In the genomic region with DNA sequence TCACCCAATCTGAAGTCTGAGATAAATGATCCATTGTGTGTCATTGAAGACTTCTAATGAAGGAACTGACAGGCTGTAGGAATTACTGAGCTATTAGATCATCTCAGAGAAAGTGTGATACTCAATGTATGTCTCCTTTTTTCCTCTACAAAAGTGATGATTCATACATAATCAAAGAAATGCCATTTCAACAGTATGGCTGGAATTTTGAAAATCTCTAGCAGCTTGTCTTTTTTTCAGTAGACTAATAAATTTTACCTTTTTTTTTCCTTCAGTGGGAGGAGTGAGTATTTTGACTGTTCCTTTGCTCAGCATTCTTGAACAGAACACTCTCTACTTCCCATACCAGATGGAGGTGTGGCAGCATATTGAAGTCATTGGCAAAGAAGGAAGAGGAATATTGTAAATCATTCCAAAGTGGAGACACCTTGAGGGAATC, we compare ENCODE assay signal across 13 cellular contexts.
A peak's percentile ranks its signal among the peaks of the same experiment; 100 is the strongest.
DNase-seq lines count a peak whose midpoint lies in the region; TF ChIP-seq lines count a peak whose summit lies in the region.
"Had no signal": no experiment of that assay in that cellular context is flagged by ENCODE, and none has a peak within 500 bp of the region (broad histone marks: within the 10 kb centered on the region; RNA-seq: fewer than 3 reads in every experiment).

No MANE protein-coding gene starts in this region.

- TF ChIP-seq CTCF in nephron (IDR thresholded peaks at IDR 0.05; ENCODE audit: unreplicated experiment in 3 of 3), result no peak

- peak; percentile 8 for DNase-seq in AG08396 (ENCODE audit: low spot score)
- peak; percentile 26 for DNase-seq in dedifferentiated amniotic fluid mesenchymal stem cell (ENCODE audit: extremely low spot score)
- DNase-seq in medulla oblongata (ENCODE audit: extremely low spot score), result no peak
- DNase-seq in activated CD4-positive, alpha-beta T cell treated with anti-CD3 and anti-CD28 coated beads, Interleukin-2, amount 50 U/mL, for 48 hours, result no peak
- no peak for DNase-seq in stimulated activated CD4-positive, alpha-beta T cell treated with anti-CD3 and anti-CD28 coated beads, Interleukin-4, amount 100 ng/mL, for 4 hours
- no peak for DNase-seq in activated effector memory CD4-positive, alpha-beta T cell treated with anti-CD3 and anti-CD28 coated beads, Interleukin-2, amount 50 U/mL, for 16 hours
- DNase-seq: activated T-cell treated with anti-CD3 and anti-CD28 coated beads, Interleukin-2, amount 50 U/mL, for 48 hours; GF-D8; islet precursor cell; NCI-H82 had no signal

- H3K27me3 Mint-ChIP-seq in nephron (ENCODE audit: low read depth), result no peaks in the 10 kb centered on the region
- H3K27me3 Mint-ChIP-seq: natural killer cell treated with Interleukin-12 subunit alpha and Interleukin-12 subunit beta and Interleukin-15 and Interleukin-18, amount 100 ng/mL, for 72 hours had no signal

- no peak overlapping the region for H3K4me3 Mint-ChIP-seq in nephron
- H3K4me3 Mint-ChIP-seq: natural killer cell treated with Interleukin-12 subunit alpha and Interleukin-12 subunit beta and Interleukin-15 and Interleukin-18, amount 100 ng/mL, for 72 hours had no signal

- TF ChIP-seq RAD21 in Ishikawa (IDR thresholded peaks at IDR 0.05; ENCODE audit: low read depth), result no peak

- TF ChIP-seq EP300 in Ishikawa (IDR thresholded peaks at IDR 0.05; ENCODE audit: borderline replicate concordance), result peak; percentile 81

- peaks cover 10% of the 10 kb centered on the region for H3K9me3 Mint-ChIP-seq in nephron

- H3K27ac Mint-ChIP-seq in nephron, result peak overlapping the region in 2 of 3 experiments; percentile 9 to 69
- H3K27ac Mint-ChIP-seq: natural killer cell treated with Interleukin-12 subunit alpha and Interleukin-12 subunit beta and Interleukin-15 and Interleukin-18, amount 100 ng/mL, for 72 hours had no signal

- peaks cover 6% of the 10 kb centered on the region for H3K4me1 Mint-ChIP-seq in nephron

- H3K36me3 Mint-ChIP-seq in nephron (ENCODE audit: low read depth), result no peaks in the 10 kb centered on the region

TF ChIP-seq in Ishikawa, 13 proteins besides CTCF, POLR2A, EP300 and RAD21:
- TF ChIP-seq FOXM1 (IDR thresholded peaks at IDR 0.05; ENCODE audit: borderline replicate concordance, low read depth) (peak; percentile 81; the same call in 1 of the 2 replicates), TEAD4 (IDR thresholded peaks at IDR 0.05) (peak; percentile 93), TCF12 (IDR thresholded peaks at IDR 0.05; ENCODE audit: low read depth) (peak; percentile 80), EGR1 (IDR thresholded peaks at IDR 0.05) (no peak), NFIC (IDR thresholded peaks at IDR 0.05) (peak; percentile 46)
- TF ChIP-seq, protein P1, sequence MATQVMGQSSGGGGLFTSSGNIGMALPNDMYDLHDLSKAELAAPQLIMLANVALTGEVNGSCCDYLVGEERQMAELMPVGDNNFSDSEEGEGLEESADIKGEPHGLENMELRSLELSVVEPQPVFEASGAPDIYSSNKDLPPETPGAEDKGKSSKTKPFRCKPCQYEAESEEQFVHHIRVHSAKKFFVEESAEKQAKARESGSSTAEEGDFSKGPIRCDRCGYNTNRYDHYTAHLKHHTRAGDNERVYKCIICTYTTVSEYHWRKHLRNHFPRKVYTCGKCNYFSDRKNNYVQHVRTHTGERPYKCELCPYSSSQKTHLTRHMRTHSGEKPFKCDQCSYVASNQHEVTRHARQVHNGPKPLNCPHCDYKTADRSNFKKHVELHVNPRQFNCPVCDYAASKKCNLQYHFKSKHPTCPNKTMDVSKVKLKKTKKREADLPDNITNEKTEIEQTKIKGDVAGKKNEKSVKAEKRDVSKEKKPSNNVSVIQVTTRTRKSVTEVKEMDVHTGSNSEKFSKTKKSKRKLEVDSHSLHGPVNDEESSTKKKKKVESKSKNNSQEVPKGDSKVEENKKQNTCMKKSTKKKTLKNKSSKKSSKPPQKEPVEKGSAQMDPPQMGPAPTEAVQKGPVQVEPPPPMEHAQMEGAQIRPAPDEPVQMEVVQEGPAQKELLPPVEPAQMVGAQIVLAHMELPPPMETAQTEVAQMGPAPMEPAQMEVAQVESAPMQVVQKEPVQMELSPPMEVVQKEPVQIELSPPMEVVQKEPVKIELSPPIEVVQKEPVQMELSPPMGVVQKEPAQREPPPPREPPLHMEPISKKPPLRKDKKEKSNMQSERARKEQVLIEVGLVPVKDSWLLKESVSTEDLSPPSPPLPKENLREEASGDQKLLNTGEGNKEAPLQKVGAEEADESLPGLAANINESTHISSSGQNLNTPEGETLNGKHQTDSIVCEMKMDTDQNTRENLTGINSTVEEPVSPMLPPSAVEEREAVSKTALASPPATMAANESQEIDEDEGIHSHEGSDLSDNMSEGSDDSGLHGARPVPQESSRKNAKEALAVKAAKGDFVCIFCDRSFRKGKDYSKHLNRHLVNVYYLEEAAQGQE (IDR thresholded peaks at IDR 0.05; ENCODE audit: low read depth), result no peak

Comparison
In these comparisons a context has a peak if more than half of its experiments do, and no peak if none do; other contexts are left out.
1. DNase-seq: peak in AG08396 (single experiment) and dedifferentiated amniotic fluid mesenchymal stem cell (single experiment); none in medulla oblongata (single experiment), activated CD4-positive, alpha-beta T cell treated with anti-CD3 and anti-CD28 coated beads, Interleukin-2, amount 50 U/mL, for 48 hours (0 of 2), stimulated activated CD4-positive, alpha-beta T cell treated with anti-CD3 and anti-CD28 coated beads, Interleukin-4, amount 100 ng/mL, for 4 hours (0 of 2) and activated effector memory CD4-positive, alpha-beta T cell treated with anti-CD3 and anti-CD28 coated beads, Interleukin-2, amount 50 U/mL, for 16 hours (single experiment).